In genomic region chr19:10648360-10648759, GRCh38 we compare ENCODE assay signal across 1 cellular context.
TF ChIP-seq lines count a peak whose summit lies in the region.

No MANE protein-coding gene starts in this region.

TF ChIP-seq in K562, 482 proteins besides CTCF, POLR2A, EP300 and RAD21 (continues in another document):
- TF ChIP-seq TGIF2 (CRISPR knock-in tag; IDR thresholded peaks at IDR 0.05) (no peak), ZNF407 (IDR thresholded peaks at IDR 0.05; ENCODE audit: low read depth) (peak; percentile 71; the same call in 1 of the 2 replicates), NCOR1 (IDR thresholded peaks at IDR 0.05) (peak; percentile 57; the same call in 1 of the 2 replicates), SMARCA4 (IDR thresholded peaks at IDR 0.05) (peak; percentile 31; the same call in 1 of the 2 replicates), PBX2 (CRISPR knock-in tag; IDR thresholded peaks at IDR 0.05; ENCODE audit: low read depth) (peak; percentile 64), PBX2 (tag; conservative IDR thresholded peaks at IDR 0.05; ENCODE audit: low read depth) (peak; percentile 97), MECOM (CRISPR knock-in tag; IDR thresholded peaks at IDR 0.05) (peak; percentile 83), ATF7 (IDR thresholded peaks at IDR 0.05) (peak; percentile 90), L3MBTL2 (IDR thresholded peaks at IDR 0.05) (peak; percentile 60; the same call in 1 of the 2 replicates), ARHGAP35 (IDR thresholded peaks at IDR 0.05; ENCODE audit: partially characterized antibody) (peak; percentile 81), ATF3 (IDR thresholded peaks at IDR 0.05) (peak; percentile 94), ATF3 (CRISPR knock-in tag; conservative IDR thresholded peaks at IDR 0.05) (no peak), CREB1 (IDR thresholded peaks at IDR 0.05) (0 out of 2 replicates have a peak, but pooled peaks have one; percentile 16), CREB1 (CRISPR knock-in tag; IDR thresholded peaks at IDR 0.05) (no peak), HIVEP1 (CRISPR knock-in tag; IDR thresholded peaks at IDR 0.05) (no peak), HDAC1 (IDR thresholded peaks at IDR 0.05) (peak in 1 of 2 experiments; percentile 64; a peak in 2 of 4 replicates), KLF13 (tag; IDR thresholded peaks at IDR 0.05; ENCODE audit: borderline replicate concordance, low read depth) (no peak), AFF1 (IDR thresholded peaks at IDR 0.05; ENCODE audit: low read depth in 1 of 2, partially characterized antibody in 2 of 2) (peak in 1 of 2 experiments; percentile 18), PKNOX1 (IDR thresholded peaks at IDR 0.05) (peak; percentile 97), ZNF318 (IDR thresholded peaks at IDR 0.05; ENCODE audit: borderline replicate concordance in 1 of 2, low read depth in 1 of 2) (peak in 1 of 2 experiments; percentile 69; a peak in 1 of 4 replicates), EGR1 (conservative IDR thresholded peaks at IDR 0.05) (peak; percentile 80), KDM1A (IDR thresholded peaks at IDR 0.05) (peak in 1 of 2 experiments; percentile 29; a peak in 1 of 4 replicates), LEF1 (IDR thresholded peaks at IDR 0.05) (peak; percentile 29; the same call in 1 of the 2 replicates), ZNF583 (CRISPR knock-in tag; IDR thresholded peaks at IDR 0.05) (no peak), FOXK2 (conservative IDR thresholded peaks at IDR 0.05 in 1 of 2, IDR thresholded peaks at IDR 0.05 in 1 of 2; ENCODE audit: low read depth in 2 of 2) (peak; percentile 55 to 77; a peak in 3 of 4 replicates), ZFPM2 (CRISPR knock-in tag; IDR thresholded peaks at IDR 0.05) (no peak), ARID1B (IDR thresholded peaks at IDR 0.05) (peak; percentile 28; the same call in 1 of the 2 replicates), JUND (IDR thresholded peaks at IDR 0.05; ENCODE audit: borderline replicate concordance, low read depth, low read length) (peak; percentile 86), JUND (tag; IDR thresholded peaks at IDR 0.05; ENCODE audit: borderline replicate concordance, low read depth, low read length) (peak; percentile 76; the same call in 2 of the 3 replicates), CTBP1 (IDR thresholded peaks at IDR 0.05; ENCODE audit: borderline replicate concordance) (peak; percentile 54; the same call in 1 of the 2 replicates), EHMT2 (IDR thresholded peaks at IDR 0.05) (peak; percentile 73), XRCC3 (IDR thresholded peaks at IDR 0.05) (no peak)
